ENCODE assay signal across 8 cellular contexts in genomic region chr1:50774759-50775351, GRCh38.
A peak's percentile ranks its signal among the peaks of the same experiment; 100 is the strongest.
DNase-seq lines count a peak whose midpoint lies in the region; ATAC-seq, FAIRE-seq and TF ChIP-seq lines count a peak whose summit lies in the region.

No MANE protein-coding gene starts in this region.

- H3K27me3 ChIP-seq in body of pancreas (no peaks in the 10 kb centered on the region), transverse colon (no peaks in the 10 kb centered on the region)

- WGBS in body of pancreas, 2 donors = 4 to 7% methylated on average over 2 of the region's 2 CpGs
- 3 to 5% methylated on average over 2 of the region's 2 CpGs for WGBS in transverse colon (ENCODE audit: low coverage in 1 of 2), 2 donors

- H3K4me1 ChIP-seq in body of pancreas (no peaks in the 10 kb centered on the region), kidney (ENCODE audit: control insufficient read depth in 1 of 2, insufficient read depth in 1 of 2, low read depth in 1 of 2, low read length in 2 of 2) (no peaks in the 10 kb centered on the region), transverse colon (peaks cover 0 to 21% (median 0%) of the 10 kb centered on the region in 4 donors)

- FAIRE-seq in D721Med (lab: Jason Lieb, UNC) = no peak
- peak; percentile 93 for FAIRE-seq in kidney (lab: Jason Lieb, UNC)

- TF ChIP-seq EP300 in transverse colon (IDR thresholded peaks at IDR 0.05; ENCODE audit: low read depth) = no peak

- TF ChIP-seq POLR2A in body of pancreas (IDR thresholded peaks at IDR 0.05) (no peak), transverse colon (IDR thresholded peaks at IDR 0.05) (no peak)

- H3K36me3 ChIP-seq in body of pancreas (replicated peaks in 1 of 2; ENCODE audit: insufficient read depth in 1 of 2, low read depth in 2 of 2) = no peaks in the 10 kb centered on the region
- no peaks in the 10 kb centered on the region for H3K36me3 ChIP-seq in kidney (ENCODE audit: control insufficient read depth in 1 of 2, insufficient read depth in 2 of 2, low read length in 2 of 2)
- no peaks in the 10 kb centered on the region for H3K36me3 ChIP-seq in transverse colon

- intact Hi-C loops in body of pancreas (cut with DNase I) = loop anchor here (10.0 kb wide), 1 partner anchor 410 kb away; no protein-coding TSS in a partner anchor
- intact Hi-C loops in kidney (cut with DNase I) = loop anchor here (10.0 kb wide), 1 partner anchor 270 kb away; no protein-coding TSS in a partner anchor
- intact Hi-C loops in transverse colon (cut with DNase I; ENCODE audit: low total_unique reads) = loop anchor here (5.0 kb wide), 1 partner anchor 412 kb away; no protein-coding TSS in a partner anchor

- ATAC-seq in body of pancreas = no peak
- no peak for ATAC-seq in GM19455 (IDR thresholded peaks at IDR 0.05; ENCODE audit: unreplicated experiment)
- ATAC-seq in GM21526 (IDR thresholded peaks at IDR 0.05; ENCODE audit: low FRiP score, unreplicated experiment) = no peak

- no peak for DNase-seq in D721Med (ENCODE audit: insufficient read length, low spot score)
- DNase-seq in HCEC 1CT = peak; percentile 55
- peak; percentile 44 for DNase-seq in NCI-H446 treated with DMSO at 0.1 percent for 48 hours (lab: John Stamatoyannopoulos, UW)
- peak in 2 of 4 donors; percentile 21 to 27 for DNase-seq in body of pancreas
- no peak for DNase-seq in kidney
- DNase-seq in transverse colon = no peak

- H3K9me3 ChIP-seq in body of pancreas (no peaks in the 10 kb centered on the region), kidney (ENCODE audit: control insufficient read depth in 1 of 2, low read length in 2 of 2) (no peaks in the 10 kb centered on the region), transverse colon (no peaks in the 10 kb centered on the region)

- TF ChIP-seq CTCF in D721Med (IDR thresholded peaks at IDR 0.05; ENCODE audit: insufficient read depth, missing control alignments) (peak; percentile 72), body of pancreas (IDR thresholded peaks at IDR 0.05) (peak; percentile 47 to 82 (median 63)), kidney (IDR thresholded peaks at IDR 0.05; ENCODE audit: borderline replicate concordance, extremely low read depth, insufficient read depth) (peak; percentile 55), transverse colon (IDR thresholded peaks at IDR 0.05) (peak; percentile 56 to 73 (median 69))

- in situ Hi-C loops in transverse colon (cut with MboI; ENCODE audit: low pct_ligation_motif_present in 1 of 4, low pct_unique_long_range_greater_than_20kb in 1 of 4, low sequenced_read_pairs in 3 of 4) = loop anchor here in 3 of 4 donors (5.0 to 25.0 kb wide), 4 partner anchors 260 to 417 kb away; no protein-coding TSS in a partner anchor

- H3K9ac ChIP-seq in kidney (ENCODE audit: low read length in 2 of 2) = no peak overlapping the region

- H3K4me3 ChIP-seq in body of pancreas (no peak overlapping the region), kidney (ENCODE audit: low read length in 2 of 2) (no peak overlapping the region), transverse colon (no peak overlapping the region)

- H3K27ac ChIP-seq in body of pancreas = no peak overlapping the region
- H3K27ac ChIP-seq in kidney (ENCODE audit: low read depth in 2 of 2, low read length in 2 of 2) = no peak overlapping the region
- H3K27ac ChIP-seq in transverse colon = peak overlapping the region in 1 of 4 donors; percentile 6

Comparison
In these comparisons a context has a peak if more than half of its experiments do, and no peak if none do; other contexts are left out.
1. DNase-seq: peak in HCEC 1CT (single experiment) and NCI-H446 treated with DMSO at 0.1 percent for 48 hours (single experiment); none in D721Med (single experiment), kidney (single experiment) and transverse colon (single experiment).
2. Peak in every context shown above with its lines, with median percentiles within 50 percentile points of each other: CTCF ChIP-seq.